In the genomic region with DNA sequence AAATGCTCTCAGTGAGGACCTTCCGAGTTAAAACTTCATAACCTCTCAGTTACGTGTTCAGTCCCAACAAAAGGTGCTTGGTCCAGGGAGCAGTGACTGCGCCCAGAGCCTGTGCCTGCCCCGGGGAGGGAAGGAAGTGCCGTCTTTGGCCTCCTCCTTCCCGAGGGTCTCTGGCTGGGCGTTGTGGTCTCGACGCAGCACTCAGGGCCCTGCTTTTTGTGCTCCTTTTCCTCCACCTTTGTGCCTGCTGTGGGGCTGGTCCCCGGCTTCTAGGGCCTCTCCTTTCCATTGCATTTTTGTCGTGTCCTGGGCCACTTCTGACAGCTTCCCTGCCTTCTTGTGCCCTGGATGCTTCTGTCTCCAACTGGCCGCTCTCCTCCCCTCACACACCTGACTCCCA, we compare ENCODE assay signal across 17 cellular contexts. TPM values are rescaled to one million over a fixed set of nuclear protein-coding genes. Genes with fewer than 3 reads are reported as not detected.
DNase-seq lines count a peak whose midpoint lies in the region; ATAC-seq and TF ChIP-seq lines count a peak whose summit lies in the region.
"Had no signal": no experiment of that assay in that cellular context is flagged by ENCODE, and none has a peak within 500 bp of the region (broad histone marks: within the 10 kb centered on the region; RNA-seq: fewer than 3 reads in every experiment).

No MANE protein-coding gene starts in this region.

- H3K4me3 Mint-ChIP-seq in immature natural killer cell = peak overlapping the region in 2 of 5 donors; percentile 79 to 94
- H3K4me3 Mint-ChIP-seq: B cell; CD4-positive, CD25-positive, alpha-beta regulatory T cell; CD8-positive, alpha-beta T cell; HFFc6 had no signal

- 96% methylated on average over 9 of the region's 12 CpGs for WGBS in right lobe of liver (ENCODE audit: insufficient coverage, low coverage, low lambda C conversion rate, missing lambda C conversion rate)

- peaks cover 69 to 77% of the 10 kb centered on the region in 2 donors for H3K4me1 Mint-ChIP-seq in immature natural killer cell

- H3K36me3 ChIP-seq in left ventricle myocardium inferior = peaks cover 83% of the 10 kb centered on the region
- peaks cover 0 to 55% (median 16%) of the 10 kb centered on the region in 4 donors for H3K36me3 ChIP-seq in right lobe of liver

- H3K27ac ChIP-seq in left ventricle myocardium inferior (replicated peaks) (peak overlapping the region; percentile 45), C4-2B (peak overlapping the region; percentile 45; the same call in 1 of the 2 replicates), right lobe of liver (no peak overlapping the region)
- H3K27ac ChIP-seq: 22Rv1 had no signal

- H3K4me3 ChIP-seq in left ventricle myocardium inferior (no peak overlapping the region), right lobe of liver (no peak overlapping the region)
- H3K4me3 ChIP-seq: HAP-1 had no signal

- H3K4me1 ChIP-seq in left ventricle myocardium inferior (peaks cover 36% of the 10 kb centered on the region), right lobe of liver (no peaks in the 10 kb centered on the region)
- H3K4me1 ChIP-seq: HAP-1 had no signal

- intact Hi-C loops in left ventricle myocardium inferior (cut with micrococcal nuclease) (no loop called here), left ventricle myocardium superior (cut with micrococcal nuclease) (no loop called here), right lobe of liver (cut with DNase I) (no loop called here)

- no peak for DNase-seq in left ventricle myocardium inferior
- no peak for DNase-seq in left ventricle myocardium superior
- no peak for DNase-seq in immature natural killer cell
- no peak for DNase-seq in NCI-H2107 (lab: John Stamatoyannopoulos, UW)
- no peak for DNase-seq in right lobe of liver
- DNase-seq: Caco-2; CD4-positive, CD25-positive, alpha-beta regulatory T cell; CD8-positive, alpha-beta T cell; DMS153; DND-41; GOT3; HFFc6 had no signal

- no peaks in the 10 kb centered on the region for H3K9me3 ChIP-seq in left ventricle myocardium inferior (replicated peaks)
- H3K9me3 ChIP-seq in right lobe of liver = no peaks in the 10 kb centered on the region
- H3K9me3 ChIP-seq: Caco-2, HAP-1 had no signal

- H3K36me3 Mint-ChIP-seq in immature natural killer cell = peaks cover 15 to 29% (median 28%) of the 10 kb centered on the region in 3 donors

- H3K27ac Mint-ChIP-seq in immature natural killer cell = peak overlapping the region in 5 of 6 donors; percentile 10 to 91 (median 61)
- H3K27ac Mint-ChIP-seq: B cell; CD4-positive, CD25-positive, alpha-beta regulatory T cell; CD8-positive, alpha-beta T cell; HFFc6 had no signal

- peaks cover 0 to 4% (median 2%) of the 10 kb centered on the region in 3 donors for H3K27me3 Mint-ChIP-seq in immature natural killer cell (ENCODE audit: low read depth in 3 of 3)
- H3K27me3 Mint-ChIP-seq: B cell; CD4-positive, CD25-positive, alpha-beta regulatory T cell had no signal

- no peak for ATAC-seq in left ventricle myocardium superior
- no peak for ATAC-seq in HG02973 (IDR thresholded peaks at IDR 0.05; ENCODE audit: unreplicated experiment)
- ATAC-seq in right lobe of liver = no peak
- ATAC-seq: CD8-positive, alpha-beta T cell had no signal

- no peak for TF ChIP-seq CTCF in left ventricle myocardium inferior (IDR thresholded peaks at IDR 0.05; ENCODE audit: borderline replicate concordance)
- TF ChIP-seq CTCF in C4-2B (conservative IDR thresholded peaks at IDR 0.05) = no peak
- TF ChIP-seq CTCF in right lobe of liver (IDR thresholded peaks at IDR 0.05) = no peak

- TF ChIP-seq POLR2A in right lobe of liver (IDR thresholded peaks at IDR 0.05) = no peak

- H3K27me3 ChIP-seq in left ventricle myocardium inferior (ENCODE audit: low read depth) = no peaks in the 10 kb centered on the region
- no peaks in the 10 kb centered on the region for H3K27me3 ChIP-seq in right lobe of liver

- no peaks in the 10 kb centered on the region for H3K9me3 Mint-ChIP-seq in immature natural killer cell
- H3K9me3 Mint-ChIP-seq: CD4-positive, CD25-positive, alpha-beta regulatory T cell; CD8-positive, alpha-beta T cell; HFFc6 had no signal

RNA-seq across cellular contexts. Expression of a gene that starts 29.1 kb away (rescaled TPM):
- total RNA-seq in left ventricle myocardium inferior (12.3 TPM), left ventricle myocardium superior (11.3 TPM), right lobe of liver (1 to 10 TPM; 2.9 to 8.4 (median 5.8) TPM)
- polyA plus RNA-seq in immature natural killer cell = 10 to 100 TPM in 1 of 3 donors, 1 to 10 TPM in 2; 1.4 to 11.5 (median 2.8) TPM

RNA-seq across cellular contexts. Expression of a gene that starts 29.4 kb away (rescaled TPM):
- total RNA-seq in left ventricle myocardium inferior = 7.5 TPM
- total RNA-seq in left ventricle myocardium superior = 7.5 TPM
- 1 to 10 TPM in 2 of 3 donors, not detected in 1; 1.5 to 2.0 TPM for polyA plus RNA-seq in immature natural killer cell
- total RNA-seq in right lobe of liver = 1 to 10 TPM; 2.9 to 8.9 (median 5.4) TPM

RNA-seq across cellular contexts. Expression of a gene that starts 36.8 kb away (rescaled TPM):
- 30.6 TPM for total RNA-seq in left ventricle myocardium inferior
- total RNA-seq in left ventricle myocardium superior = 41.6 TPM
- polyA plus RNA-seq in immature natural killer cell = 10 to 100 TPM in 1 of 3 donors, 1 to 10 TPM in 2; 7.9 to 14.0 (median 8.3) TPM
- 10 to 100 TPM; 31.0 to 47.7 (median 38.7) TPM for total RNA-seq in right lobe of liver

Comparison
In these comparisons a context has a peak if more than half of its experiments do, and no peak if none do; other contexts are left out.
1. H3K27ac ChIP-seq: peak in left ventricle myocardium inferior (single experiment) and C4-2B (single experiment); none in right lobe of liver (0 of 3).